ENCODE assay signal across 1 cellular context in the genomic region with DNA sequence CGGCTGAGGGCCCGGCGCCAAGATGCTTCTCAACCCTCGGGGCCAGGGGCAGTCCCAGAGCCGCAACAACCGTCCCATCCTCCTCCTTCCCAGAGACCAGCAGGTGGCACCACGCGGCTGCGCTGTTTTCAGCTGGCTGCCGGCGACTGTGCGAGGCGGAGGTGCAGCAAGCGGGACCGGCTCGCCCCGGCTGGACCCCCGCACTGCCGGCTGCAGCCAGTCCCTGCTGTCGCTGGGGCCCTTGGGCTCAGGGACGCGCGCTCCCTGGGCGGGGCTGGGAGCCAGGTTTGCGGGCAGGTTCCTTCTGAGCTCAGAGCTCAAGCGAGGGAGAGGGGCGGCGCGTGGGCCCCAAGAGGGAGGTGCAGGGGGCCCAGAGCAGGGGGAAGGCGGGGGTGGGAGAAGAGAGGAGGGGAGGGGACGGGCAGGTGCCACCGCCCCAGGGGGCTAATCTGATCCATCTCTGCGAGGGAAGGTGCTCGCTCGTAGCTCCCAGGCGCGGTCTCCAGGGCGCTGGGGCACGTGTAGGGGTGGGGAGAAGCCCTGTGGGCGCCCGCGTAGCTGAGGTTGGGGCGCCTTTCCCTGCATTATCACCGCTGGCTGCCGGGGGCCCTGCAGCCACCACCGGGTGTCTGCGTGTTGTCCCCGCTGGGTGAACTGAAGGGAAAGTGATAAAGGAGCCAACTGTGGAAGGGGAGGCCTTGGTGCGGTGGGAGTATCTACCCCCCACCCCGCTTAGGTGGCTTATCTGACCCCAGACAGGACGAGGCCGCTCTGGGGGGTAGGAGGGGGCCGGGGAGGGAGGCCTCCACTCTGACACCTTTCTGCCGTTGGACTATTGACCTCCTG.
TF ChIP-seq lines count a peak whose summit lies in the region.

No MANE protein-coding gene starts in this region.

TF ChIP-seq in HepG2, 621 proteins besides CTCF, POLR2A, EP300 and RAD21 (continued from another document and continues in another):
- TF ChIP-seq ZNF709 (CRISPR knock-in tag; IDR thresholded peaks at IDR 0.05) = no peak
- TF ChIP-seq MEIS1 (CRISPR knock-in tag; IDR thresholded peaks at IDR 0.05; ENCODE audit: borderline replicate concordance) = peak; percentile 94; the same call in 1 of the 2 replicates
- peak; percentile 86 for TF ChIP-seq CBX5 (CRISPR knock-in tag; IDR thresholded peaks at IDR 0.05; ENCODE audit: borderline replicate concordance)
- TF ChIP-seq, protein P1, sequence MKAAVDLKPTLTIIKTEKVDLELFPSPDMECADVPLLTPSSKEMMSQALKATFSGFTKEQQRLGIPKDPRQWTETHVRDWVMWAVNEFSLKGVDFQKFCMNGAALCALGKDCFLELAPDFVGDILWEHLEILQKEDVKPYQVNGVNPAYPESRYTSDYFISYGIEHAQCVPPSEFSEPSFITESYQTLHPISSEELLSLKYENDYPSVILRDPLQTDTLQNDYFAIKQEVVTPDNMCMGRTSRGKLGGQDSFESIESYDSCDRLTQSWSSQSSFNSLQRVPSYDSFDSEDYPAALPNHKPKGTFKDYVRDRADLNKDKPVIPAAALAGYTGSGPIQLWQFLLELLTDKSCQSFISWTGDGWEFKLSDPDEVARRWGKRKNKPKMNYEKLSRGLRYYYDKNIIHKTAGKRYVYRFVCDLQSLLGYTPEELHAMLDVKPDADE (CRISPR knock-in tag; IDR thresholded peaks at IDR 0.05) = no peak
- peak; percentile 67 for TF ChIP-seq PITX1 (CRISPR knock-in tag; IDR thresholded peaks at IDR 0.05)
- TF ChIP-seq ZNF224 (CRISPR knock-in tag; IDR thresholded peaks at IDR 0.05) = 0 out of 2 replicates have a peak, but pooled peaks have one; percentile 71
- TF ChIP-seq MEIS2 (CRISPR knock-in tag; IDR thresholded peaks at IDR 0.05) = 0 out of 2 replicates have a peak, but pooled peaks have one; percentile 28
- TF ChIP-seq ZNF124 (CRISPR knock-in tag; IDR thresholded peaks at IDR 0.05) = peak; percentile 96
- TF ChIP-seq ZNF782 (CRISPR knock-in tag; IDR thresholded peaks at IDR 0.05; ENCODE audit: borderline replicate concordance) = peak; percentile 79; the same call in 1 of the 2 replicates
- TF ChIP-seq POGZ (CRISPR knock-in tag; IDR thresholded peaks at IDR 0.05) = peak; percentile 77
- TF ChIP-seq TRIM22 (IDR thresholded peaks at IDR 0.05) = no peak
- TF ChIP-seq LRRFIP1 (CRISPR knock-in tag; conservative IDR thresholded peaks at IDR 0.05) = no peak
- TF ChIP-seq ZNF850 (CRISPR knock-in tag; conservative IDR thresholded peaks at IDR 0.05) = no peak; the same call in 1 of the 2 replicates
- peak; percentile 81; the same call in 1 of the 2 replicates for TF ChIP-seq ZNF816 (CRISPR knock-in tag; IDR thresholded peaks at IDR 0.05; ENCODE audit: borderline replicate concordance)
- TF ChIP-seq HOMEZ (CRISPR knock-in tag; IDR thresholded peaks at IDR 0.05; ENCODE audit: low read depth) = no peak
- no peak; the same call in 1 of the 2 replicates for TF ChIP-seq RNF219 (CRISPR knock-in tag; IDR thresholded peaks at IDR 0.05)
- peak; percentile 72; the same call in 1 of the 2 replicates for TF ChIP-seq ZBTB20 (CRISPR knock-in tag; IDR thresholded peaks at IDR 0.05; ENCODE audit: borderline replicate concordance, low read depth)
- 0 out of 2 replicates have a peak, but pooled peaks have one; percentile 83 for TF ChIP-seq KIAA2018 (CRISPR knock-in tag; IDR thresholded peaks at IDR 0.05; ENCODE audit: borderline replicate concordance)
- TF ChIP-seq, protein P2, sequence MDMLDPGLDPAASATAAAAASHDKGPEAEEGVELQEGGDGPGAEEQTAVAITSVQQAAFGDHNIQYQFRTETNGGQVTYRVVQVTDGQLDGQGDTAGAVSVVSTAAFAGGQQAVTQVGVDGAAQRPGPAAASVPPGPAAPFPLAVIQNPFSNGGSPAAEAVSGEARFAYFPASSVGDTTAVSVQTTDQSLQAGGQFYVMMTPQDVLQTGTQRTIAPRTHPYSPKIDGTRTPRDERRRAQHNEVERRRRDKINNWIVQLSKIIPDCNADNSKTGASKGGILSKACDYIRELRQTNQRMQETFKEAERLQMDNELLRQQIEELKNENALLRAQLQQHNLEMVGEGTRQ (IDR thresholded peaks at IDR 0.05; ENCODE audit: low read depth, low read length) = no peak
- TF ChIP-seq, protein P2 (CRISPR knock-in tag; IDR thresholded peaks at IDR 0.05; ENCODE audit: borderline replicate concordance) = no peak; the same call in 1 of the 2 replicates
- peak; percentile 51 for TF ChIP-seq ZBTB42 (CRISPR knock-in tag; IDR thresholded peaks at IDR 0.05)
- no peak for TF ChIP-seq ONECUT2 (CRISPR knock-in tag; IDR thresholded peaks at IDR 0.05)
- no peak for TF ChIP-seq ZNF75D (CRISPR knock-in tag; IDR thresholded peaks at IDR 0.05; ENCODE audit: borderline replicate concordance)
- TF ChIP-seq CCDC6 (CRISPR knock-in tag; IDR thresholded peaks at IDR 0.05) = peak; percentile 61
- TF ChIP-seq ZC3H13 (CRISPR knock-in tag; IDR thresholded peaks at IDR 0.05) = peak; percentile 68; the same call in 1 of the 2 replicates
- TF ChIP-seq ZNF562 (CRISPR knock-in tag; IDR thresholded peaks at IDR 0.05; ENCODE audit: borderline replicate concordance) = no peak
- TF ChIP-seq EEA1 (CRISPR knock-in tag; IDR thresholded peaks at IDR 0.05; ENCODE audit: borderline replicate concordance) = peak; percentile 92; the same call in 1 of the 2 replicates
- TF ChIP-seq ZNF121 (CRISPR knock-in tag; IDR thresholded peaks at IDR 0.05) = peak; percentile 56; the same call in 1 of the 2 replicates
- TF ChIP-seq ISL2 (CRISPR knock-in tag; IDR thresholded peaks at IDR 0.05) = peak; percentile 31; the same call in 1 of the 2 replicates
- TF ChIP-seq, protein P3, sequence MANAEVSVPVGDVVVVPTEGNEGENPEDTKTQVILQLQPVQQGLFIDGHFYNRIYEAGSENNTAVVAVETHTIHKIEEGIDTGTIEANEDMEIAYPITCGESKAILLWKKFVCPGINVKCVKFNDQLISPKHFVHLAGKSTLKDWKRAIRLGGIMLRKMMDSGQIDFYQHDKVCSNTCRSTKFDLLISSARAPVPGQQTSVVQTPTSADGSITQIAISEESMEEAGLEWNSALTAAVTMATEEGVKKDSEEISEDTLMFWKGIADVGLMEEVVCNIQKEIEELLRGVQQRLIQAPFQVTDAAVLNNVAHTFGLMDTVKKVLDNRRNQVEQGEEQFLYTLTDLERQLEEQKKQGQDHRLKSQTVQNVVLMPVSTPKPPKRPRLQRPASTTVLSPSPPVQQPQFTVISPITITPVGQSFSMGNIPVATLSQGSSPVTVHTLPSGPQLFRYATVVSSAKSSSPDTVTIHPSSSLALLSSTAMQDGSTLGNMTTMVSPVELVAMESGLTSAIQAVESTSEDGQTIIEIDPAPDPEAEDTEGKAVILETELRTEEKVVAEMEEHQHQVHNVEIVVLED (CRISPR knock-in tag; IDR thresholded peaks at IDR 0.05; ENCODE audit: borderline replicate concordance) = peak; percentile 40; the same call in 1 of the 2 replicates
